Comparison of ENCODE assay signal across 26 cellular contexts in genomic region chr9:123741214-123741613, GRCh38.
DNase-seq lines count a peak whose midpoint lies in the region; ATAC-seq, FAIRE-seq and TF ChIP-seq lines count a peak whose summit lies in the region.
"Had no signal": no experiment of that assay in that cellular context is flagged by ENCODE, and none has a peak within 500 bp of the region (broad histone marks: within the 10 kb centered on the region; RNA-seq: fewer than 3 reads in every experiment).

No MANE protein-coding gene starts in this region.

- H3K9me2 ChIP-seq in OCI-LY7 (ENCODE audit: insufficient read depth, low read length), result no peaks in the 10 kb centered on the region

- no peak for DNase-seq in right atrium auricular region (ENCODE audit: low spot score)
- no peak for DNase-seq in cardiac septum (ENCODE audit: low spot score)
- DNase-seq in MV-4-11 (lab: John Stamatoyannopoulos, UW), result peak; percentile 62
- no peak for DNase-seq in GM12878 (ENCODE audit: low read depth, low spot score)
- no peak for DNase-seq in CD4-positive, alpha-beta T cell
- no peak for DNase-seq in NCI-H1436 treated with DMSO at 0.1 percent for 48 hours (lab: John Stamatoyannopoulos, UW)
- no peak for DNase-seq in testis
- no peak for DNase-seq in OCI-LY7 (ENCODE audit: low spot score)
- DNase-seq: activated B cell treated with CpG ODN at 0.5 μM for 24 hours; activated CD4-positive, alpha-beta T cell treated with anti-CD3 and anti-CD28 coated beads, Interleukin-2, amount 10 ng/mL, durations not matched to agents 7 days and 5 days; amniotic stem cell; brain microvascular endothelial cell; mesenchymal stem cell; nephron progenitor cell; PC-9; stimulated activated CD4-positive, alpha-beta T cell treated with anti-CD3 and anti-CD28 coated beads, Interleukin-1b, Interleukin-23, amount 100 ng/mL, for 48 hours; stimulated activated naive CD4-positive, alpha-beta T cell treated with Interleukin-2 at 50 U/mL for 16 hours; uterus had no signal

- SMC1A ChIA-PET in GM12878 (lab: Charles Lee; ENCODE audit: uncharacterized antibody, unreplicated experiment), result interaction anchor here (0.6 to 4.4 kb wide), 8 partner anchors 12 to 299 kb away, joined by 3 to 21 read pairs (median 5); no protein-coding TSS in a partner anchor

- H3K27me3 Mint-ChIP-seq in CD4-positive, alpha-beta T cell, result no peaks in the 10 kb centered on the region
- H3K27me3 Mint-ChIP-seq: activated B cell treated with CpG ODN at 0.5 μM for 24 hours; activated CD4-positive, alpha-beta T cell treated with anti-CD3 and anti-CD28 coated beads, Interleukin-2, amount 10 ng/mL, durations not matched to agents 7 days and 5 days; activated naive CD4-positive, alpha-beta T cell treated with anti-CD3 and anti-CD28 coated beads, Interleukin-2, amount 50 U/mL, for 24 hours; B cell had no signal

- ATAC-seq in GM12878, result no peak
- no peak for ATAC-seq in CD4-positive, alpha-beta T cell (ENCODE audit: poor library complexity)

- TF ChIP-seq CTCF in right atrium auricular region (IDR thresholded peaks at IDR 0.05) (no peak), GM12878 (IDR thresholded peaks at IDR 0.05 in 2 of 3, conservative IDR thresholded peaks at IDR 0.05 in 1 of 3; ENCODE audit: control insufficient read depth in 2 of 3, extremely low read depth in 1 of 3, insufficient read depth in 1 of 3, low read depth in 3 of 3, low read length in 3 of 3) (no peak), testis (IDR thresholded peaks at IDR 0.05) (no peak), OCI-LY7 (conservative IDR thresholded peaks at IDR 0.05; ENCODE audit: low read length) (no peak)
- TF ChIP-seq CTCF in CD4-positive, alpha-beta T cell (IDR thresholded peaks at IDR 0.05), result no peak

- H3K4me1 Mint-ChIP-seq in CD4-positive, alpha-beta T cell (ENCODE audit: low read depth), result no peaks in the 10 kb centered on the region
- H3K4me1 Mint-ChIP-seq: activated CD4-positive, alpha-beta T cell treated with anti-CD3 and anti-CD28 coated beads, Interleukin-2, amount 10 ng/mL, durations not matched to agents 7 days and 5 days had no signal

- POLR2A ChIA-PET in GM12878 (lab: Charles Lee) (interaction anchor here (1.9 kb wide), 1 partner anchor 8 kb away, joined by 5 read pairs; no protein-coding TSS in a partner anchor), OCI-LY7 (lab: Charles Lee) (interaction anchor here (0.6 kb wide), 1 partner anchor 46 kb away, joined by 3 read pairs; no protein-coding TSS in a partner anchor)
- POLR2A ChIA-PET in CD4-positive, alpha-beta T cell (lab: Charles Lee), result no interaction called here

- no peak overlapping the region for H3K4me2 ChIP-seq in GM12878 (ENCODE audit: control insufficient read depth, insufficient read depth)
- H3K4me2 ChIP-seq in OCI-LY7 (ENCODE audit: low read length), result no peak overlapping the region
- H3K4me2 ChIP-seq: PC-9 had no signal

- H3K4me3 Mint-ChIP-seq in CD4-positive, alpha-beta T cell, result no peak overlapping the region
- H3K4me3 Mint-ChIP-seq: activated B cell treated with CpG ODN at 0.5 μM for 24 hours; activated CD4-positive, alpha-beta T cell treated with anti-CD3 and anti-CD28 coated beads, Interleukin-2, amount 10 ng/mL, durations not matched to agents 7 days and 5 days; activated naive CD4-positive, alpha-beta T cell treated with anti-CD3 and anti-CD28 coated beads, Interleukin-2, amount 50 U/mL, for 24 hours; B cell; nephron progenitor cell had no signal

- H4K20me1 ChIP-seq in GM12878 (ENCODE audit: control insufficient read depth, insufficient read depth), result no peaks in the 10 kb centered on the region
- no peaks in the 10 kb centered on the region for H4K20me1 ChIP-seq in OCI-LY7 (ENCODE audit: insufficient read depth, low read length)

- TF ChIP-seq RAD21 in GM12878 (IDR thresholded peaks at IDR 0.05; ENCODE audit: insufficient read depth, low read depth, low read length), result no peak

- RAD21 ChIA-PET in GM12878 (lab: Charles Lee; ENCODE audit: unreplicated experiment), result no interaction called here

- CTCF ChIA-PET in GM12878 (lab: Yijun Ruan, JAX) (interaction anchor here (1.7 kb wide), 1 partner anchor 8 kb away, joined by 6 read pairs; no protein-coding TSS in a partner anchor), OCI-LY7 (lab: Charles Lee; ENCODE audit: unreplicated experiment) (no interaction called here)
- CTCF ChIA-PET in CD4-positive, alpha-beta T cell (lab: Charles Lee), result no interaction called here

- H3K36me3 ChIP-seq in right atrium auricular region (no peaks in the 10 kb centered on the region), GM12878 (ENCODE audit: control insufficient read depth in 2 of 2, insufficient read depth in 2 of 2, low read length in 1 of 2) (0 out of 4 replicates have a peak, but pooled peaks cover 0 to 4% of the 10 kb centered on the region in 2 experiments), testis (ENCODE audit: low read depth, missing control alignments) (no peaks in the 10 kb centered on the region), OCI-LY7 (ENCODE audit: insufficient read depth, low read length) (no peaks in the 10 kb centered on the region)
- H3K36me3 ChIP-seq: brain microvascular endothelial cell, gastrocnemius medialis, HAP-1, suprapubic skin, uterus had no signal

- no TSS peak for BruUV-seq in GM12878 (replicated peaks; lab: Mats Ljungman, UMichigan)
- no TSS peak for BruUV-seq in OCI-LY7 (replicated peaks; lab: Mats Ljungman, UMichigan)

- intact Hi-C loops in cardiac septum (cut with DNase I) (no loop called here), GM12878 (cut with micrococcal nuclease; ENCODE audit: unreplicated experiment) (loop anchor here (10.0 kb wide), 1 partner anchor 196 kb away; no protein-coding TSS in a partner anchor), testis (cut with DNase I; ENCODE audit: low total_unique reads) (no loop called here), OCI-LY7 (cut with micrococcal nuclease; ENCODE audit: unreplicated experiment) (no loop called here)
- intact Hi-C loops in CD4-positive, alpha-beta T cell (cut with DNase I, micrococcal nuclease), result no loop called here

- TF ChIP-seq EP300 in GM12878 (IDR thresholded peaks at IDR 0.05; ENCODE audit: borderline replicate concordance in 1 of 2, control insufficient read depth in 1 of 2, low read depth in 2 of 2, low read length in 2 of 2), result no peak

- no peak overlapping the region for H3K9ac ChIP-seq in GM12878 (ENCODE audit: control insufficient read depth, insufficient read depth, low read length)

- H3K4me3 ChIP-seq in right atrium auricular region (no peak overlapping the region), GM12878 (no peak overlapping the region), testis (no peak overlapping the region), OCI-LY7 (ENCODE audit: low read depth, low read length, poor library complexity, severe bottlenecking) (no peak overlapping the region)
- H3K4me3 ChIP-seq: gastrocnemius medialis, HAP-1, PC-9, smooth muscle cell, suprapubic skin, uterus had no signal

- H3K36me3 Mint-ChIP-seq in CD4-positive, alpha-beta T cell (ENCODE audit: low read depth), result peaks cover 4% of the 10 kb centered on the region

- no peak overlapping the region for H2AFZ ChIP-seq in GM12878 (ENCODE audit: control insufficient read depth, low read depth, low read length)
- no peak overlapping the region for H2AFZ ChIP-seq in OCI-LY7 (ENCODE audit: low read length)
- H2AFZ ChIP-seq: PC-9 had no signal

- H3K9me3 Mint-ChIP-seq in CD4-positive, alpha-beta T cell, result no peaks in the 10 kb centered on the region
- H3K9me3 Mint-ChIP-seq: activated B cell treated with CpG ODN at 0.5 μM for 24 hours; activated CD4-positive, alpha-beta T cell treated with anti-CD3 and anti-CD28 coated beads, Interleukin-2, amount 10 ng/mL, durations not matched to agents 7 days and 5 days; activated naive CD4-positive, alpha-beta T cell treated with anti-CD3 and anti-CD28 coated beads, Interleukin-2, amount 50 U/mL, for 24 hours; nephron progenitor cell had no signal

- peaks cover 0 to 22% of the 10 kb centered on the region in 2 donors for H3K4me1 ChIP-seq in right atrium auricular region
- peaks cover 4% of the 10 kb centered on the region; the same call in 1 of the 2 replicates for H3K4me1 ChIP-seq in GM12878 (ENCODE audit: control insufficient read depth, insufficient read depth, low read length)
- H3K4me1 ChIP-seq in testis, result peaks cover 13% of the 10 kb centered on the region
- H3K4me1 ChIP-seq in OCI-LY7 (ENCODE audit: insufficient read depth, low read length, poor library complexity, severe bottlenecking), result no peaks in the 10 kb centered on the region
- H3K4me1 ChIP-seq: uterus had no signal

- H3K27ac Mint-ChIP-seq in CD4-positive, alpha-beta T cell, result no peak overlapping the region
- H3K27ac Mint-ChIP-seq: activated B cell treated with CpG ODN at 0.5 μM for 24 hours; activated CD4-positive, alpha-beta T cell treated with anti-CD3 and anti-CD28 coated beads, Interleukin-2, amount 10 ng/mL, durations not matched to agents 7 days and 5 days; activated naive CD4-positive, alpha-beta T cell treated with anti-CD3 and anti-CD28 coated beads, Interleukin-2, amount 50 U/mL, for 24 hours; B cell had no signal

- peak; percentile 44 for FAIRE-seq in GM12878 (lab: Jason Lieb, UNC)
- FAIRE-seq: endothelial cell of umbilical vein had no signal

- no peaks in the 10 kb centered on the region for H3K79me2 ChIP-seq in GM12878 (ENCODE audit: control insufficient read depth, insufficient read depth, low read length)
- H3K79me2 ChIP-seq in OCI-LY7 (ENCODE audit: insufficient read depth, low read depth, low read length), result no peaks in the 10 kb centered on the region

- H3K27me3 ChIP-seq in right atrium auricular region (no peaks in the 10 kb centered on the region), GM12878 (replicated peaks in 1 of 2; ENCODE audit: control insufficient read depth in 2 of 2, insufficient read depth in 2 of 2, low read length in 1 of 2) (no peaks in the 10 kb centered on the region), testis (no peaks in the 10 kb centered on the region)
- H3K27me3 ChIP-seq in CD4-positive, alpha-beta T cell (ENCODE audit: control insufficient read depth, insufficient read depth, low read length), result no peaks in the 10 kb centered on the region
- H3K27me3 ChIP-seq: brain microvascular endothelial cell, gastrocnemius medialis, suprapubic skin, uterus had no signal

- 81% methylated on average over 3 of the region's 3 CpGs for WGBS in GM12878 (ENCODE audit: insufficient coverage, insufficient replicate concordance, low lambda C conversion rate, missing lambda C conversion rate)
- 66 to 76% methylated on average over 3 of the region's 3 CpGs for WGBS in testis, 2 donors

- in situ Hi-C loops in GM12878 (cut with MboI), result no loop called here

- no peak for TF ChIP-seq POLR2A in GM12878 (IDR thresholded peaks at IDR 0.05; ENCODE audit: low read depth, low read length)
- TF ChIP-seq POLR2A in testis (IDR thresholded peaks at IDR 0.05), result no peak

- H3K9me3 ChIP-seq in right atrium auricular region (no peaks in the 10 kb centered on the region), GM12878 (replicated peaks; ENCODE audit: control insufficient read depth, insufficient read depth, low read length) (no peaks in the 10 kb centered on the region; the same call in 2 of the 3 replicates), testis (no peaks in the 10 kb centered on the region), OCI-LY7 (ENCODE audit: low read length) (no peaks in the 10 kb centered on the region)
- no peaks in the 10 kb centered on the region for H3K9me3 ChIP-seq in CD4-positive, alpha-beta T cell (ENCODE audit: control insufficient read depth, low read length)
- H3K9me3 ChIP-seq: gastrocnemius medialis, HAP-1, suprapubic skin, uterus had no signal

- peak overlapping the region; percentile 2 to 38 for H3K27ac ChIP-seq in right atrium auricular region
- H3K27ac ChIP-seq in GM12878 (ENCODE audit: control insufficient read depth, insufficient read depth), result no peak overlapping the region
- no peak overlapping the region for H3K27ac ChIP-seq in CD4-positive, alpha-beta T cell (ENCODE audit: low read depth, low read length)
- H3K27ac ChIP-seq in testis, result peak overlapping the region in 1 of 2 donors; percentile 60
- no peak overlapping the region for H3K27ac ChIP-seq in OCI-LY7 (ENCODE audit: low read depth, low read length, poor library complexity, severe bottlenecking)
- H3K27ac ChIP-seq: brain microvascular endothelial cell, HL-60, PC-9 had no signal

Comparison
In these comparisons a context has a peak if more than half of its experiments do, and no peak if none do; other contexts are left out.
1. H3K27ac ChIP-seq: peak in right atrium auricular region (2 of 2); none in GM12878 (single experiment), CD4-positive, alpha-beta T cell (single experiment) and OCI-LY7 (single experiment).